In the genomic region with DNA sequence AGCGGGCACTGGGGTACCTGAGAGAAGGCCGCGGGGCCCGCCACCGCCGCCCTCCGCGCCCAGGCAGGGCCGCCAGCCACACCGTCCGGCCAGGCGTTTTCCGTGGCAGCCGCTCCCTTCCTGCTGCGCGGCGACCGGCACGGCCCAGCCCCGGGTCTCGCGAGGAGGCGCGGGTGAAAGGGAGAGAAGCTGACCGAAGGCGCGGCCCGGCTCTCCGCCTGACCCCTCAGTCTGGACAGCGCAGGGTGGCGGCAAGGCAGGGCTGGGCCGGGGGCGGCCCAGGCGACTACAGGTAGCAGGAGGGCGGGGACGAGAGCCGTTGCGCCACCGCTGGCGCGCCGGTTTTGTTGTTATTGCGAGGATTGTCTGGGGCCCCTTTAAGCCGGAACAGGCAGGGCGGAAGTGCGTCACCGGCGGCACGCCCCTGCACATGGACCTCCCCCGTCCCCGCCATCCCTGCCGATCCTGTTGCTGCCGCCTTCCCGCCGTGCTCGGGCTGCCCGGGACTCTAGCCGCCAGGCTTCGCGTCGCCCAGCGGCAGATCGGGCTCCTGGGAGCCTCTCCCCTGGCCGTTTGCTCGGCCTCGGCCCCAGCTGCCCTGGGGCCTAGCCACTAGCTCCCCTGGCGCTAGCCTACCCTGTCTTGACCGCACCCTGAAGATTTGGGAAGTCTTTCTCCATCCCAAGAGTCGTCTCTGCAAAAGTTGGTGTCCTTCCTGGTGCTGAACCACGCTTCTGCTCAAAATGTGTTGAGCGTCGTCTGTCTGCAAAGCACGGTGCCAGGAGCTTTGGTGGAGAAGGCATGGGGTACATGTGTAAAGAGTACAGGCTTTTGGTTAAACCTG, we compare ENCODE assay signal across 8 cellular contexts. TPM values are rescaled to one million over a fixed set of nuclear protein-coding genes. Genes with fewer than 3 reads are reported as not detected.
DNase-seq lines count a peak whose midpoint lies in the region; ATAC-seq, FAIRE-seq and TF ChIP-seq lines count a peak whose summit lies in the region.

A gene with protein sequence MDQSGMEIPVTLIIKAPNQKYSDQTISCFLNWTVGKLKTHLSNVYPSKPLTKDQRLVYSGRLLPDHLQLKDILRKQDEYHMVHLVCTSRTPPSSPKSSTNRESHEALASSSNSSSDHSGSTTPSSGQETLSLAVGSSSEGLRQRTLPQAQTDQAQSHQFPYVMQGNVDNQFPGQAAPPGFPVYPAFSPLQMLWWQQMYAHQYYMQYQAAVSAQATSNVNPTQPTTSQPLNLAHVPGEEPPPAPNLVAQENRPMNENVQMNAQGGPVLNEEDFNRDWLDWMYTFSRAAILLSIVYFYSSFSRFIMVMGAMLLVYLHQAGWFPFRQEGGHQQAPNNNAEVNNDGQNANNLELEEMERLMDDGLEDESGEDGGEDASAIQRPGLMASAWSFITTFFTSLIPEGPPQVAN (minus strand): TSS at position 352 of the 844 bp plus-strand sequence. CDS start 805 bp downstream, outside the sequence.

- H4K5ac ChIP-seq in IMR-90 (ENCODE audit: low read depth, low read length): peak within 1 kb of the TSS; percentile 74

- H3K27ac ChIP-seq in IMR-90 (ENCODE audit: insufficient read depth, low read length): peak within 1 kb of the TSS; percentile 87
- H3K27ac ChIP-seq in OCI-LY7 (ENCODE audit: low read depth, low read length, poor library complexity, severe bottlenecking): peak within 1 kb of the TSS; percentile 52
- peak within 1 kb of the TSS; percentile 83 for H3K27ac ChIP-seq in endothelial cell of umbilical vein (ENCODE audit: insufficient read depth, low read depth, low read length)

- ATAC-seq in GM21529 (IDR thresholded peaks at IDR 0.05; ENCODE audit: unreplicated experiment) (peak; percentile 89), IMR-90 (ENCODE audit: low read depth) (peak; percentile 88)

- peak within 1 kb of the TSS; percentile 12; the same call in 1 of the 2 replicates for H2BK20ac ChIP-seq in IMR-90 (ENCODE audit: low read depth, low read length)

- peak within 1 kb of the TSS; percentile 99 for H3K4me2 ChIP-seq in IMR-90 (ENCODE audit: low read depth, low read length)
- H3K4me2 ChIP-seq in OCI-LY7 (ENCODE audit: low read length): peak within 1 kb of the TSS; percentile 98
- H3K4me2 ChIP-seq in endothelial cell of umbilical vein (ENCODE audit: insufficient read depth, low read length): peak within 1 kb of the TSS; percentile 87

- H3K4ac ChIP-seq in IMR-90 (ENCODE audit: low read depth, low read length): peak within 1 kb of the TSS; percentile 98

- H3K56ac ChIP-seq in IMR-90 (ENCODE audit: extremely low read depth, insufficient read depth, low read length): peak within 1 kb of the TSS; percentile 94

- dilution Hi-C loops in IMR-90 (cut with HindIII; ENCODE audit: low sequenced_read_pairs, unreplicated experiment) (no loop called here), endothelial cell of umbilical vein (cut with MboI; ENCODE audit: extremely low pct_ligation_motif_present, low sequenced_read_pairs) (no loop called here)

- H3K18ac ChIP-seq in IMR-90 (ENCODE audit: low read depth, low read length): peak within 1 kb of the TSS; percentile 68

- H3K9me3 ChIP-seq in IMR-90 (ENCODE audit: control insufficient read depth, insufficient read depth, low read length): no peaks in the 10 kb centered on the region
- H3K9me3 ChIP-seq in OCI-LY7 (ENCODE audit: low read length): no peaks in the 10 kb centered on the region
- H3K9me3 ChIP-seq in endothelial cell of umbilical vein (replicated peaks; ENCODE audit: control insufficient read depth, insufficient read depth, low read length): no peaks in the 10 kb centered on the region

- no peaks in the 10 kb centered on the region for H3K9me2 ChIP-seq in OCI-LY7 (ENCODE audit: insufficient read depth, low read length)

- H3K79me1 ChIP-seq in IMR-90 (ENCODE audit: low read depth in 1 of 2, low read length in 2 of 2): peaks cover 10 to 64% of the 10 kb centered on the region in 2 experiments

- TF ChIP-seq POLR2A in IMR-90 (IDR thresholded peaks at IDR 0.05; ENCODE audit: low read depth, low read length) (peak; percentile 85), endothelial cell of umbilical vein (IDR thresholded peaks at IDR 0.05; ENCODE audit: low read depth, low read length) (peak; percentile 94)

- H4K20me1 ChIP-seq in IMR-90 (ENCODE audit: insufficient read depth, low read length): peaks cover 12% of the 10 kb centered on the region; the same call in 1 of the 2 replicates
- 0 out of 2 replicates have a peak, but pooled peaks cover 10% of the 10 kb centered on the region for H4K20me1 ChIP-seq in OCI-LY7 (ENCODE audit: insufficient read depth, low read length)
- H4K20me1 ChIP-seq in endothelial cell of umbilical vein (replicated peaks; ENCODE audit: control insufficient read depth, extremely low read depth, insufficient read depth, low read length): no peaks in the 10 kb centered on the region

- H3K79me2 ChIP-seq in OCI-LY7 (ENCODE audit: insufficient read depth, low read depth, low read length): peaks cover 53% of the 10 kb centered on the region
- H3K79me2 ChIP-seq in endothelial cell of umbilical vein (ENCODE audit: control insufficient read depth, insufficient read depth, low read length): peaks cover 40% of the 10 kb centered on the region

- in situ Hi-C loops in IMR-90 (cut with MboI; ENCODE audit: low sequenced_read_pairs): no loop called here

- no peak for TF ChIP-seq RAD21 in IMR-90 (IDR thresholded peaks at IDR 0.05; ENCODE audit: low read length)

- H4K8ac ChIP-seq in IMR-90 (ENCODE audit: low read depth in 2 of 2, low read length in 2 of 2): peak within 1 kb of the TSS; percentile 92 to 97

- H3K4me3 ChIP-seq in IMR-90 (ENCODE audit: insufficient read depth, low read depth, low read length): peak within 1 kb of the TSS; percentile 83
- H3K4me3 ChIP-seq in OCI-LY7 (ENCODE audit: low read depth, low read length, poor library complexity, severe bottlenecking): peak within 1 kb of the TSS; percentile 87
- peak within 1 kb of the TSS; percentile 53 to 81 (median 73) for H3K4me3 ChIP-seq in endothelial cell of umbilical vein (replicated peaks in 1 of 3; ENCODE audit: insufficient read depth in 1 of 3, low read depth in 1 of 3, low read length in 3 of 3)

- 1% methylated on average over 38 of the region's 73 CpGs; no CpG with 5 or more reads in 1 of the 2 experiments for WGBS in IMR-90 (ENCODE audit: extremely low coverage in 2 of 2, insufficient read length in 1 of 2), 2 experiments

- TF ChIP-seq CTCF in IMR-90 (conservative IDR thresholded peaks at IDR 0.05; ENCODE audit: low read depth, low read length): no peak
- TF ChIP-seq CTCF in OCI-LY7 (conservative IDR thresholded peaks at IDR 0.05; ENCODE audit: low read length): no peak
- TF ChIP-seq CTCF in endothelial cell of umbilical vein (IDR thresholded peaks at IDR 0.05; ENCODE audit: extremely low read depth in 1 of 2, insufficient read depth in 1 of 2, low read depth in 1 of 2, low read length in 2 of 2): no peak

- peak within 1 kb of the TSS; percentile 97 for H3K23ac ChIP-seq in IMR-90 (ENCODE audit: low read depth, low read length)

- DNase-seq in DMS114 treated with DMSO at 0.1 percent for 48 hours (lab: John Stamatoyannopoulos, UW; ENCODE audit: unreplicated experiment) (peak; percentile 79), IMR-90 (peak; percentile 86), OCI-LY7 (ENCODE audit: low spot score) (peak; percentile 92), activated T-cell treated with anti-CD3 and anti-CD28 coated beads for 1 hour (ENCODE audit: low read depth) (peak; percentile 85), endothelial cell of umbilical vein (ENCODE audit: low read depth, low spot score) (peak; percentile 91), midbrain (lab: John Stamatoyannopoulos, UW) (peak; percentile 96)
- DNase-seq in stimulated activated CD8-positive, alpha-beta memory T cell treated with anti-CD3 and anti-CD28 coated beads, Interleukin-15, amount 100 ng/mL, for 48 hours (ENCODE audit: low read depth in 2 of 2): peak; percentile 87

- H2AFZ ChIP-seq in IMR-90 (replicated peaks; ENCODE audit: low read length, poor library complexity): peak within 1 kb of the TSS; percentile 95
- H2AFZ ChIP-seq in OCI-LY7 (ENCODE audit: low read length): peak within 1 kb of the TSS; percentile 53
- H2AFZ ChIP-seq in endothelial cell of umbilical vein (ENCODE audit: low read depth, low read length): peak within 1 kb of the TSS; percentile 52

- H4K91ac ChIP-seq in IMR-90 (ENCODE audit: insufficient read depth, low read depth, low read length): peak within 1 kb of the TSS; percentile 93

- peak within 1 kb of the TSS; percentile 99 for H3K14ac ChIP-seq in IMR-90 (replicated peaks; ENCODE audit: low read depth, low read length)

- FAIRE-seq in endothelial cell of umbilical vein (lab: Jason Lieb, UNC): peak; percentile 73

- peak within 1 kb of the TSS; percentile 99 for H3K9ac ChIP-seq in IMR-90 (ENCODE audit: low read depth, low read length)
- H3K9ac ChIP-seq in endothelial cell of umbilical vein (replicated peaks; ENCODE audit: extremely low read depth, insufficient read depth, low read length): peak within 1 kb of the TSS; percentile 92

- H3K27me3 ChIP-seq in IMR-90 (ENCODE audit: control insufficient read depth, insufficient read depth, low read length) (no peaks in the 10 kb centered on the region), endothelial cell of umbilical vein (ENCODE audit: control insufficient read depth in 2 of 2, insufficient read depth in 2 of 2, low read length in 2 of 2) (no peaks in the 10 kb centered on the region)

- intact Hi-C loops in IMR-90 (cut with micrococcal nuclease) (loop anchor here (5.0 kb wide), 1 partner anchor 48 kb away; no protein-coding TSS in a partner anchor), OCI-LY7 (cut with micrococcal nuclease; ENCODE audit: unreplicated experiment) (loop anchor here (1.0 to 10.0 kb wide), 3 partner anchors 35 to 700 kb away; no protein-coding TSS in a partner anchor), endothelial cell of umbilical vein (cut with micrococcal nuclease) (loop anchor here (1.0 to 10.0 kb wide), 3 partner anchors 105 to 600 kb away; no protein-coding TSS in a partner anchor)

- peak within 1 kb of the TSS; percentile 61; the same call in 2 of the 3 replicates for H2BK15ac ChIP-seq in IMR-90 (ENCODE audit: low read depth, low read length)

- peak within 1 kb of the TSS; percentile 75 for H2AK9ac ChIP-seq in IMR-90 (replicated peaks; ENCODE audit: low read depth, low read length, poor library complexity)

- H3K9me1 ChIP-seq in IMR-90 (ENCODE audit: insufficient read depth, low read length): peaks cover 12% of the 10 kb centered on the region
- no peaks in the 10 kb centered on the region for H3K9me1 ChIP-seq in endothelial cell of umbilical vein (replicated peaks; ENCODE audit: control insufficient read depth, extremely low read depth, insufficient read depth, low read length)

- peak within 1 kb of the TSS; percentile 93 for H2BK5ac ChIP-seq in IMR-90 (ENCODE audit: low read depth, low read length, poor library complexity, severe bottlenecking)

- H2AK5ac ChIP-seq in IMR-90 (ENCODE audit: low read depth, low read length): peak within 1 kb of the TSS; percentile 98

- peak within 1 kb of the TSS; percentile 75 for H2BK120ac ChIP-seq in IMR-90 (ENCODE audit: low read depth, low read length)

- POLR2A ChIA-PET in IMR-90 (lab: Charles Lee; ENCODE audit: unreplicated experiment): no interaction called here
- POLR2A ChIA-PET in OCI-LY7 (lab: Charles Lee): interaction anchor here (1.0 to 11.6 kb wide), 13 partner anchors 10 to 698 kb away, joined by 3 to 98 read pairs (median 4); partner anchors contain the start of gene SEPTIN7
- POLR2A ChIA-PET in endothelial cell of umbilical vein (lab: Charles Lee): interaction anchor here (2.0 kb wide), 1 partner anchor 106 kb away, joined by 14 read pairs; the partner anchor contains the start of gene SEPTIN7

- CTCF ChIA-PET in IMR-90 (lab: Yijun Ruan, JAX) (no interaction called here), OCI-LY7 (lab: Charles Lee; ENCODE audit: unreplicated experiment) (interaction anchor here (0.6 to 1.4 kb wide), 6 partner anchors 15 to 492 kb away, joined by 3 to 4 read pairs (median 3); partner anchors contain the start of gene SEPTIN7), endothelial cell of umbilical vein (lab: Charles Lee) (interaction anchor here (1.1 to 7.2 kb wide), 6 partner anchors 9 to 222 kb away, joined by 3 to 49 read pairs (median 4); partner anchors contain the start of gene SEPTIN7)

- H3K36me3 ChIP-seq in IMR-90 (ENCODE audit: control insufficient read depth, insufficient read depth, low read length): no peaks in the 10 kb centered on the region; the same call in 1 of the 2 replicates
- H3K36me3 ChIP-seq in OCI-LY7 (ENCODE audit: insufficient read depth, low read length): no peaks in the 10 kb centered on the region
- no peaks in the 10 kb centered on the region for H3K36me3 ChIP-seq in endothelial cell of umbilical vein (ENCODE audit: control insufficient read depth in 2 of 2, extremely low read depth in 1 of 2, insufficient read depth in 2 of 2, low read length in 2 of 2)

- peaks cover 12% of the 10 kb centered on the region for H3K4me1 ChIP-seq in IMR-90 (ENCODE audit: control insufficient read depth, insufficient read depth, low read length)
- H3K4me1 ChIP-seq in OCI-LY7 (ENCODE audit: insufficient read depth, low read length, poor library complexity, severe bottlenecking): peaks cover 40% of the 10 kb centered on the region
- H3K4me1 ChIP-seq in endothelial cell of umbilical vein (ENCODE audit: control insufficient read depth, extremely low read depth, insufficient read depth, low read length): peaks cover 47% of the 10 kb centered on the region

- BruUV-seq in IMR-90 (replicated peaks; lab: Mats Ljungman, UMichigan): TSS peak; percentile 58
- BruUV-seq in OCI-LY7 (replicated peaks; lab: Mats Ljungman, UMichigan): TSS peak; percentile 90
- BruUV-seq in endothelial cell of umbilical vein (replicated peaks; lab: Mats Ljungman, UMichigan): TSS peak; percentile 84

RNA-seq across cellular contexts. Expression of the gene that starts here (rescaled TPM):
- 18.3 and 22.2 TPM in 2 replicates for total RNA-seq in IMR-90 (2012; rRNA removed)
- 26.8 and 27.2 TPM in 2 replicates for polyA plus RNA-seq in IMR-90 (2012; rRNA removed)
- polyA plus RNA-seq in IMR-90 (2012; cell fraction: cytosol; rRNA removed): 7.9 and 15.9 TPM in 2 replicates
- 11.7 and 13.3 TPM in 2 replicates for polyA plus RNA-seq in IMR-90 (2012; cell fraction: nucleus; rRNA removed; ENCODE audit: low replicate concordance)
- 11.9 and 18.8 TPM in 2 replicates for total RNA-seq in OCI-LY7 (2014; rRNA removed; shearing (Covaris generic))
- total RNA-seq in OCI-LY7 (2022): 20.6 and 26.4 TPM in 2 replicates
- total RNA-seq in endothelial cell of umbilical vein: 27.7 and 33.9 TPM in 2 replicates
- polyA plus RNA-seq in endothelial cell of umbilical vein: 42.0 and 59.5 TPM in 2 replicates
- 39.2 and 43.4 TPM in 2 replicates for polyA plus RNA-seq in endothelial cell of umbilical vein (2011; cell fraction: cytosol; rRNA removed)
- polyA plus RNA-seq in endothelial cell of umbilical vein (2011; cell fraction: nucleus; rRNA removed): 25.8 and 28.3 TPM in 2 replicates
- polyA plus RNA-seq in endothelial cell of umbilical vein (2012): 21.5 and 24.4 TPM in 2 replicates
- polyA minus RNA-seq in endothelial cell of umbilical vein: 90.5 and 109 TPM in 2 replicates
- 20.1 TPM for polyA minus RNA-seq in endothelial cell of umbilical vein (2011; cell fraction: cytosol; rRNA and poly(A)+ RNA removed)
- 63.0 and 70.3 TPM in 2 replicates for polyA minus RNA-seq in endothelial cell of umbilical vein (2011; cell fraction: nucleus; rRNA and poly(A)+ RNA removed)

Comparison
In these comparisons a context has a peak if more than half of its experiments do, and no peak if none do; other contexts are left out.
1. Peak in every context shown above with its lines: DNase-seq, ATAC-seq, H3K4me3 ChIP-seq and H3K27ac ChIP-seq.